In genomic region chr19:5805465-5806132, GRCh38 we compare ENCODE assay signal across 8 cellular contexts. TPM values are rescaled to one million over a fixed set of nuclear protein-coding genes. Genes with fewer than 3 reads are reported as not detected.
DNase-seq lines count a peak whose midpoint lies in the region; ATAC-seq and TF ChIP-seq lines count a peak whose summit lies in the region.

No MANE protein-coding gene starts in this region.

- DNase-seq in AG20443 (ENCODE audit: low spot score) (peak; percentile 76), H7 (peak; percentile 98), NCI-H524 treated with DMSO at 0.1 percent for 48 hours (lab: John Stamatoyannopoulos, UW) (peak; percentile 33), nephron progenitor cell (peak; percentile 95)
- DNase-seq in activated CD8-positive, alpha-beta memory T cell treated with anti-CD3 and anti-CD28 coated beads, Interleukin-2, amount 10 ng/mL, durations not matched to agents 7 days and 5 days: peak; percentile 65

- CTCF ChIA-PET in activated CD8-positive, alpha-beta memory T cell treated with anti-CD3 and anti-CD28 coated beads, Interleukin-2, amount 10 ng/mL, durations not matched to agents 7 days and 5 days (lab: Charles Lee): no interaction called here

- peak overlapping the region; percentile 50 for H3K4me3 ChIP-seq in H7 (ENCODE audit: insufficient read depth, low read depth, low read length)

- H3K4me3 Mint-ChIP-seq in activated CD8-positive, alpha-beta memory T cell treated with anti-CD3 and anti-CD28 coated beads, Interleukin-2, amount 10 ng/mL, durations not matched to agents 7 days and 5 days: no peak overlapping the region
- peak overlapping the region; percentile 71 for H3K4me3 Mint-ChIP-seq in nephron progenitor cell

- peaks cover 17% of the 10 kb centered on the region for H3K27me3 ChIP-seq in H7 (ENCODE audit: control insufficient read depth, insufficient read depth, low read length)

- no peaks in the 10 kb centered on the region for H3K9me3 Mint-ChIP-seq in activated CD8-positive, alpha-beta memory T cell treated with anti-CD3 and anti-CD28 coated beads, Interleukin-2, amount 10 ng/mL, durations not matched to agents 7 days and 5 days (ENCODE audit: low read depth)
- no peaks in the 10 kb centered on the region for H3K9me3 Mint-ChIP-seq in nephron progenitor cell

- H3K27me3 Mint-ChIP-seq in activated CD8-positive, alpha-beta memory T cell treated with anti-CD3 and anti-CD28 coated beads, Interleukin-2, amount 10 ng/mL, durations not matched to agents 7 days and 5 days: peaks cover 40% of the 10 kb centered on the region
- peaks cover 25% of the 10 kb centered on the region for H3K27me3 Mint-ChIP-seq in nephron progenitor cell (ENCODE audit: low read depth, poor library complexity)

- no peak for ATAC-seq in activated CD8-positive, alpha-beta memory T cell treated with anti-CD3 and anti-CD28 coated beads, Interleukin-2, amount 10 ng/mL, durations not matched to agents 7 days and 5 days
- ATAC-seq in esophagus mucosa (peak; percentile 14), GM19328 (IDR thresholded peaks at IDR 0.05; ENCODE audit: unreplicated experiment) (no peak), GM19035 (IDR thresholded peaks at IDR 0.05; ENCODE audit: unreplicated experiment) (no peak)

- peak; percentile 84 for TF ChIP-seq CTCF in nephron progenitor cell (IDR thresholded peaks at IDR 0.05)

- H3K36me3 Mint-ChIP-seq in activated CD8-positive, alpha-beta memory T cell treated with anti-CD3 and anti-CD28 coated beads, Interleukin-2, amount 10 ng/mL, durations not matched to agents 7 days and 5 days: no peaks in the 10 kb centered on the region
- no peaks in the 10 kb centered on the region for H3K36me3 Mint-ChIP-seq in nephron progenitor cell (ENCODE audit: low read depth)

- no peaks in the 10 kb centered on the region for H3K36me3 ChIP-seq in H7 (replicated peaks; ENCODE audit: control insufficient read depth, insufficient read depth, low read length)

- peaks cover 19% of the 10 kb centered on the region for H3K4me1 Mint-ChIP-seq in activated CD8-positive, alpha-beta memory T cell treated with anti-CD3 and anti-CD28 coated beads, Interleukin-2, amount 10 ng/mL, durations not matched to agents 7 days and 5 days
- H3K4me1 Mint-ChIP-seq in nephron progenitor cell: peaks cover 38% of the 10 kb centered on the region

- H3K27ac Mint-ChIP-seq in activated CD8-positive, alpha-beta memory T cell treated with anti-CD3 and anti-CD28 coated beads, Interleukin-2, amount 10 ng/mL, durations not matched to agents 7 days and 5 days: no peak overlapping the region
- no peak overlapping the region for H3K27ac Mint-ChIP-seq in nephron progenitor cell

RNA-seq across cellular contexts. Expression of gene NRTN, which starts 0.7 kb away (rescaled TPM):
- total RNA-seq in H7 (2014; rRNA removed; shearing (Covaris generic)): 8.5 and 8.7 TPM in 2 replicates
- total RNA-seq in activated CD8-positive, alpha-beta memory T cell treated with anti-CD3 and anti-CD28 coated beads, Interleukin-2, amount 10 ng/mL, durations not matched to agents 7 days and 5 days: not detected
- total RNA-seq in esophagus mucosa: 2.7 TPM

RNA-seq across cellular contexts. Expression of gene DUS3L, which starts 14.6 kb away (rescaled TPM):
- total RNA-seq in H7 (2014; rRNA removed; shearing (Covaris generic)): 50.8 and 52.4 TPM in 2 replicates
- 10 to 100 TPM; 53.0 to 64.0 TPM for total RNA-seq in activated CD8-positive, alpha-beta memory T cell treated with anti-CD3 and anti-CD28 coated beads, Interleukin-2, amount 10 ng/mL, durations not matched to agents 7 days and 5 days
- 24.2 TPM for total RNA-seq in esophagus mucosa

RNA-seq across cellular contexts. Expression of gene PRR22, which starts 21.1 kb away (rescaled TPM):
- total RNA-seq in H7 (2014; rRNA removed; shearing (Covaris generic)): 1.5 and 2.2 TPM in 2 replicates
- total RNA-seq in activated CD8-positive, alpha-beta memory T cell treated with anti-CD3 and anti-CD28 coated beads, Interleukin-2, amount 10 ng/mL, durations not matched to agents 7 days and 5 days: 1 to 10 TPM; 2.1 to 6.0 TPM
- total RNA-seq in esophagus mucosa: 1.8 TPM

RNA-seq across cellular contexts. Expression of gene FUT6, which starts 33.9 kb away (rescaled TPM):
- not detected in 2 replicates for total RNA-seq in H7 (2014; rRNA removed; shearing (Covaris generic))
- not detected for total RNA-seq in activated CD8-positive, alpha-beta memory T cell treated with anti-CD3 and anti-CD28 coated beads, Interleukin-2, amount 10 ng/mL, durations not matched to agents 7 days and 5 days
- total RNA-seq in esophagus mucosa: 56.9 TPM

RNA-seq across cellular contexts. Expression of gene FUT3, which starts 45.6 kb away (rescaled TPM):
- total RNA-seq in H7 (2014; rRNA removed; shearing (Covaris generic)): not detected in 2 replicates
- total RNA-seq in activated CD8-positive, alpha-beta memory T cell treated with anti-CD3 and anti-CD28 coated beads, Interleukin-2, amount 10 ng/mL, durations not matched to agents 7 days and 5 days: not detected
- 104 TPM for total RNA-seq in esophagus mucosa

Comparison
In these comparisons a context has a peak if more than half of its experiments do, and no peak if none do; other contexts are left out.
1. DNase-seq: peak in every context shown above with its lines; median percentile 98 in H7; 95 in nephron progenitor cell; 76 in AG20443; 65 in activated CD8-positive, alpha-beta memory T cell treated with anti-CD3 and anti-CD28 coated beads, Interleukin-2, amount 10 ng/mL, durations not matched to agents 7 days and 5 days; 33 in NCI-H524 treated with DMSO at 0.1 percent for 48 hours.